ENCODE assay signal across 1 cellular context in genomic region chr19:49932041-49932451, GRCh38.
TF ChIP-seq lines count a peak whose summit lies in the region.

No MANE protein-coding gene starts in this region.

TF ChIP-seq in GM12878, 131 proteins besides CTCF, POLR2A, EP300 and RAD21:
- TF ChIP-seq NBN (IDR thresholded peaks at IDR 0.05), result 0 out of 2 replicates have a peak, but pooled peaks have one; percentile 26
- TF ChIP-seq ASH2L (IDR thresholded peaks at IDR 0.05; ENCODE audit: borderline replicate concordance, low read depth), result no peak
- TF ChIP-seq POLR2AphosphoS5 (IDR thresholded peaks at IDR 0.05; ENCODE audit: low read length), result peak; percentile 13; the same call in 1 of the 2 replicates
- TF ChIP-seq POU2F2 (IDR thresholded peaks at IDR 0.05; ENCODE audit: borderline replicate concordance, low read depth, low read length), result no peak
- TF ChIP-seq ZNF207 (IDR thresholded peaks at IDR 0.05; ENCODE audit: borderline replicate concordance), result no peak
- no peak for TF ChIP-seq E2F4 (IDR thresholded peaks at IDR 0.05; ENCODE audit: low read depth, low read length)
- no peak for TF ChIP-seq JUND (IDR thresholded peaks at IDR 0.05; ENCODE audit: low read depth, low read length)
- no peak for TF ChIP-seq EZH2 (IDR thresholded peaks at IDR 0.05; ENCODE audit: borderline replicate concordance, control insufficient read depth, low read depth, low read length)
- peak; percentile 80 for TF ChIP-seq PKNOX1 (IDR thresholded peaks at IDR 0.05)
- no peak for TF ChIP-seq SMAD5 (IDR thresholded peaks at IDR 0.05; ENCODE audit: low read depth)
- no peak for TF ChIP-seq NFXL1 (IDR thresholded peaks at IDR 0.05; ENCODE audit: borderline replicate concordance)
